Comparison of ENCODE assay signal across 26 cellular contexts in the genomic region with DNA sequence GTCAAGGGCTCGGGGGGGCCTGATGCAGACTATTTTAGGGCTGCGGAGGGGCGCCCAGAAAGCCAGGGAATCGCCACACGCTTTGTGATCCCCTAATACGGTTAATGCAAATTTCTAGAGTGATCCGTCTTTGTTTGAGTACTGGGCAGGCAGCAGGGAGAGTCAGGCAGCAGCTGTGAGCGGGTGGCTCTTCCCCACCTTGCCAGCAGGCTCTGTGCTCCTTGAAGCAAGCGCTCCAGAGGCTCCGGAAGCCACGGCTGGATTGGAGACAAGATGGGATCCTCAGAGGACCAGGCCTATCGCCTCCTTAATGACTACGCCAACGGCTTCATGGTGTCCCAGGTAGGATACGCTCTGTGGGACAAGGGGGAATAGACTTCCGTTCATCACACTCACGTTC. TPM values are rescaled to one million over a fixed set of nuclear protein-coding genes. Genes with fewer than 3 reads are reported as not detected.
DNase-seq lines count a peak whose midpoint lies in the region; ATAC-seq and TF ChIP-seq lines count a peak whose summit lies in the region.
"Had no signal": no experiment of that assay in that cellular context is flagged by ENCODE, and none has a peak within 500 bp of the region (broad histone marks: within the 10 kb centered on the region; RNA-seq: fewer than 3 reads in every experiment).

ASMT (plus strand) TSS at position 133 of the 400 bp plus-strand sequence; CDS start at position 274, 141 bp downstream.

- peak within 1 kb of the TSS; percentile 34; the same call in 1 of the 2 replicates for H3K4me2 ChIP-seq in DOHH2 (ENCODE audit: low read length)
- H3K4me2 ChIP-seq: PC-9, SK-N-SH had no signal

- H3K27me3 ChIP-seq in DOHH2 (ENCODE audit: control insufficient read depth, low read length) (no peaks in the 10 kb centered on the region), ascending aorta (no peaks in the 10 kb centered on the region), right lobe of liver (no peaks in the 10 kb centered on the region)

- H3K4me1 ChIP-seq in DOHH2 (ENCODE audit: control insufficient read depth, low read length) (peaks cover 27% of the 10 kb centered on the region), ascending aorta (no peaks in the 10 kb centered on the region), right lobe of liver (no peaks in the 10 kb centered on the region)

- no peaks in the 10 kb centered on the region for H3K36me3 ChIP-seq in DOHH2 (ENCODE audit: control insufficient read depth, low read length)
- H3K36me3 ChIP-seq in ascending aorta, result no peaks in the 10 kb centered on the region
- no peaks in the 10 kb centered on the region for H3K36me3 ChIP-seq in right lobe of liver

- H4K20me1 ChIP-seq in DOHH2 (ENCODE audit: control insufficient read depth, insufficient read depth, low read depth, low read length), result no peaks in the 10 kb centered on the region

- 73% methylated on average over 8 of the region's 17 CpGs for WGBS in right lobe of liver (ENCODE audit: insufficient coverage, low coverage, low lambda C conversion rate, missing lambda C conversion rate)

- H3K27ac Mint-ChIP-seq in nephron progenitor cell, result peak within 1 kb of the TSS; percentile 13
- H3K27ac Mint-ChIP-seq in activated CD8-positive, alpha-beta memory T cell treated with anti-CD3 and anti-CD28 coated beads, Interleukin-2, amount 10 ng/mL, durations not matched to agents 7 days and 5 days, result no peak within 1 kb of the TSS
- H3K27ac Mint-ChIP-seq: CD8-positive, alpha-beta T cell had no signal

- H3K27me3 Mint-ChIP-seq in nephron progenitor cell (ENCODE audit: low read depth, poor library complexity), result peaks cover 11% of the 10 kb centered on the region
- peaks cover 3% of the 10 kb centered on the region for H3K27me3 Mint-ChIP-seq in activated CD8-positive, alpha-beta memory T cell treated with anti-CD3 and anti-CD28 coated beads, Interleukin-2, amount 10 ng/mL, durations not matched to agents 7 days and 5 days

- TF ChIP-seq POLR2A in right lobe of liver (IDR thresholded peaks at IDR 0.05), result no peak

- no peaks in the 10 kb centered on the region for H3K79me2 ChIP-seq in DOHH2 (ENCODE audit: control insufficient read depth, low read length)

- ATAC-seq in activated CD8-positive, alpha-beta memory T cell treated with anti-CD3 and anti-CD28 coated beads, Interleukin-2, amount 10 ng/mL, durations not matched to agents 7 days and 5 days, result no peak
- ATAC-seq in right lobe of liver, result no peak
- ATAC-seq: CD8-positive, alpha-beta T cell had no signal

- H3K27ac ChIP-seq in DOHH2 (ENCODE audit: low read depth, low read length), result no peak within 1 kb of the TSS
- H3K27ac ChIP-seq in ascending aorta, result no peak within 1 kb of the TSS
- H3K27ac ChIP-seq in right lobe of liver, result no peak within 1 kb of the TSS
- H3K27ac ChIP-seq: PC-9, RWPE1 had no signal

- H3K9me2 ChIP-seq in DOHH2 (replicated peaks; ENCODE audit: control insufficient read depth, low read length), result no peaks in the 10 kb centered on the region
- H3K9me2 ChIP-seq: SK-N-SH had no signal

- H3K9me3 Mint-ChIP-seq in nephron progenitor cell, result no peaks in the 10 kb centered on the region
- no peaks in the 10 kb centered on the region for H3K9me3 Mint-ChIP-seq in activated CD8-positive, alpha-beta memory T cell treated with anti-CD3 and anti-CD28 coated beads, Interleukin-2, amount 10 ng/mL, durations not matched to agents 7 days and 5 days (ENCODE audit: low read depth)
- H3K9me3 Mint-ChIP-seq: CD8-positive, alpha-beta T cell had no signal

- H3K4me3 Mint-ChIP-seq in nephron progenitor cell, result no peak within 1 kb of the TSS
- H3K4me3 Mint-ChIP-seq in activated CD8-positive, alpha-beta memory T cell treated with anti-CD3 and anti-CD28 coated beads, Interleukin-2, amount 10 ng/mL, durations not matched to agents 7 days and 5 days, result no peak within 1 kb of the TSS
- H3K4me3 Mint-ChIP-seq: CD8-positive, alpha-beta T cell had no signal

- peaks cover 15% of the 10 kb centered on the region for H3K4me1 Mint-ChIP-seq in nephron progenitor cell
- H3K4me1 Mint-ChIP-seq in activated CD8-positive, alpha-beta memory T cell treated with anti-CD3 and anti-CD28 coated beads, Interleukin-2, amount 10 ng/mL, durations not matched to agents 7 days and 5 days, result peaks cover 2% of the 10 kb centered on the region

- intact Hi-C loops in ascending aorta (cut with DNase I), result no loop called here
- intact Hi-C loops in right lobe of liver (cut with DNase I), result no loop called here

- H3K4me3 ChIP-seq in DOHH2 (ENCODE audit: low read length) (no peak within 1 kb of the TSS), ascending aorta (no peak within 1 kb of the TSS), right lobe of liver (no peak within 1 kb of the TSS)
- H3K4me3 ChIP-seq: PC-9 had no signal

- no peaks in the 10 kb centered on the region; the same call in 1 of the 2 replicates for H3F3A ChIP-seq in DOHH2 (ENCODE audit: control insufficient read depth, insufficient read depth)

- TF ChIP-seq CTCF in DOHH2 (IDR thresholded peaks at IDR 0.05; ENCODE audit: low read depth, low read length, poor library complexity, severe bottlenecking), result no peak
- TF ChIP-seq CTCF in ascending aorta (IDR thresholded peaks at IDR 0.05), result no peak
- TF ChIP-seq CTCF in nephron progenitor cell (IDR thresholded peaks at IDR 0.05), result no peak
- TF ChIP-seq CTCF in right lobe of liver (IDR thresholded peaks at IDR 0.05), result no peak

- CTCF ChIA-PET in activated CD8-positive, alpha-beta memory T cell treated with anti-CD3 and anti-CD28 coated beads, Interleukin-2, amount 10 ng/mL, durations not matched to agents 7 days and 5 days (lab: Charles Lee), result no interaction called here

- H3K9me3 ChIP-seq in DOHH2 (ENCODE audit: control insufficient read depth, insufficient read depth, low read length), result no peaks in the 10 kb centered on the region
- H3K9me3 ChIP-seq in ascending aorta, result no peaks in the 10 kb centered on the region
- H3K9me3 ChIP-seq in right lobe of liver, result no peaks in the 10 kb centered on the region
- H3K9me3 ChIP-seq: SK-N-SH had no signal

- no peaks in the 10 kb centered on the region for H3K36me3 Mint-ChIP-seq in nephron progenitor cell (ENCODE audit: low read depth)
- no peaks in the 10 kb centered on the region for H3K36me3 Mint-ChIP-seq in activated CD8-positive, alpha-beta memory T cell treated with anti-CD3 and anti-CD28 coated beads, Interleukin-2, amount 10 ng/mL, durations not matched to agents 7 days and 5 days
- H3K36me3 Mint-ChIP-seq: CD8-positive, alpha-beta T cell had no signal

- DNase-seq in NCI-H524 treated with DMSO at 0.1 percent for 48 hours (lab: John Stamatoyannopoulos, UW) (peak; percentile 0), ascending aorta (ENCODE audit: low spot score in 2 of 2) (no peak), nephron progenitor cell (no peak), DMS79 treated with DMSO at 0.1 percent for 48 hours (lab: John Stamatoyannopoulos, UW) (no peak), right lobe of liver (no peak)
- DNase-seq in activated CD8-positive, alpha-beta memory T cell treated with anti-CD3 and anti-CD28 coated beads, Interleukin-2, amount 10 ng/mL, durations not matched to agents 7 days and 5 days, result no peak
- DNase-seq in activated CD4-positive, alpha-beta T cell treated with anti-CD3 and anti-CD28 coated beads for 1 hour, result no peak
- DNase-seq: AML-193; C1 segment of cervical spinal cord; CD8-positive, alpha-beta T cell; EL; HCEC 1CT; KBM-7; MM.1S; NCI-H1092 treated with DMSO at 0.1 percent for 48 hours; NCI-H146; NCI-H2029; NCI-H2227 treated with DMSO at 0.1 percent for 48 hours; NCI-H510A; NCI-H774; PC-9; SIG-M5; SK-N-SH had no signal

RNA-seq across cellular contexts. Expression of gene ASMT, which starts in this region (rescaled TPM):
- total RNA-seq in ascending aorta, result 37.5 TPM
- total RNA-seq in activated CD8-positive, alpha-beta memory T cell treated with anti-CD3 and anti-CD28 coated beads, Interleukin-2, amount 10 ng/mL, durations not matched to agents 7 days and 5 days, result 1 to 10 TPM; 1.2 to 5.0 TPM
- total RNA-seq in right lobe of liver, result under 1 TPM in 1 of 6 experiments, not detected in 5; 0.13 TPM
- total RNA-seq: A172, PC-9 had no signal
